ENCODE assay signal across 1 cellular context in genomic region chr17:12730931-12731521, GRCh38.
TF ChIP-seq lines count a peak whose summit lies in the region.

No MANE protein-coding gene starts in this region.

TF ChIP-seq in HCT116, 20 proteins besides CTCF, POLR2A, EP300 and RAD21 (continued from another document):
- TF ChIP-seq MAX (IDR thresholded peaks at IDR 0.05) (0 out of 2 replicates have a peak, but pooled peaks have one; percentile 47), EZH2 (IDR thresholded peaks at IDR 0.05) (no peak), ZNF274 (IDR thresholded peaks at IDR 0.05; ENCODE audit: low read depth, low read length) (no peak), ATF3 (IDR thresholded peaks at IDR 0.05) (no peak), FOSL1 (IDR thresholded peaks at IDR 0.05; ENCODE audit: low read depth) (no peak; the same call in 1 of the 2 replicates)
